In genomic region chr5:173320259-173320658, GRCh38 we compare ENCODE assay signal across 1 cellular context.
TF ChIP-seq lines count a peak whose summit lies in the region.

No MANE protein-coding gene starts in this region.

TF ChIP-seq in H1, 55 proteins besides CTCF, POLR2A, EP300 and RAD21:
- TF ChIP-seq TAF1 (IDR thresholded peaks at IDR 0.05; ENCODE audit: low read depth, low read length): no peak
- TF ChIP-seq CHD7 (IDR thresholded peaks at IDR 0.05; ENCODE audit: insufficient replicate concordance, low read length): no peak
- TF ChIP-seq SUZ12 (IDR thresholded peaks at IDR 0.05; ENCODE audit: low read length): no peak
- no peak for TF ChIP-seq POLR2AphosphoS5 (IDR thresholded peaks at IDR 0.05; ENCODE audit: low read depth, low read length)
- no peak for TF ChIP-seq CTBP2 (IDR thresholded peaks at IDR 0.05; ENCODE audit: borderline replicate concordance, insufficient read depth, insufficient read length, low read length)
- TF ChIP-seq CBX8 (IDR thresholded peaks at IDR 0.05; ENCODE audit: borderline replicate concordance, low read depth, low read length): no peak
- TF ChIP-seq SP4 (IDR thresholded peaks at IDR 0.05; ENCODE audit: low read length): no peak
- no peak for TF ChIP-seq SRF (IDR thresholded peaks at IDR 0.05; ENCODE audit: low read depth, low read length)
- TF ChIP-seq SAP30 (IDR thresholded peaks at IDR 0.05; ENCODE audit: insufficient read depth, insufficient replicate concordance, low read length): no peak
- TF ChIP-seq POU5F1 (IDR thresholded peaks at IDR 0.05; ENCODE audit: low read depth, low read length): no peak
- TF ChIP-seq RNF2 (IDR thresholded peaks at IDR 0.05; ENCODE audit: borderline replicate concordance, low read depth, low read length, missing control alignments, poor library complexity, severe bottlenecking): no peak
- TF ChIP-seq CHD1 (IDR thresholded peaks at IDR 0.05; ENCODE audit: low read depth, low read length): no peak
- TF ChIP-seq JUND (IDR thresholded peaks at IDR 0.05; ENCODE audit: low read length): no peak
- no peak for TF ChIP-seq RXRA (IDR thresholded peaks at IDR 0.05; ENCODE audit: insufficient read depth, low read depth, low read length)
- no peak for TF ChIP-seq KDM1A (IDR thresholded peaks at IDR 0.05; ENCODE audit: borderline replicate concordance, low read length)
- TF ChIP-seq BACH1 (IDR thresholded peaks at IDR 0.05; ENCODE audit: low read length): no peak
